7 cellular contexts compared by ENCODE assay signal in the genomic region with DNA sequence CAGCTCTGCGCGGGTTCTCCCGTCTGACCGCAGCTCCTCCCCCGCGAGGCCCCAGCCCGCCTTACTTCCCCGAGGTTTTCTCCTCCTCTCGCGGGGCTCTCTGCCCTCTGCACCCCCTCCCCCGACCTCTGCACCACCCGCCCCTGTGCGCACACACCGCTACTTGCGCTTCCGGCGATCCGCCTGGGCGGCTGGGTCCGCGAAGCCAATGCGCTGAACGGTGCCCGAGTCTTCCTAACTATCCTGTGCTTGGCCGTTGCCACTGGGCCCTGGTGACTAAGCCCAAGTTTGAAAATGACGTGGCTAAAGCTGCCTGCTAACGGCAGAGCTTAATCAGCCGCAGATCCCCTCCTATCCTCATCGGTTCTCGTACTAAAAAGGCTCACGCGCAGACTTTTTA. TPM values are rescaled to one million over a fixed set of nuclear protein-coding genes. Genes with fewer than 3 reads are reported as not detected.
DNase-seq lines count a peak whose midpoint lies in the region; ATAC-seq, FAIRE-seq and TF ChIP-seq lines count a peak whose summit lies in the region.

No MANE protein-coding gene starts in this region.

- no peaks in the 10 kb centered on the region for H3K79me1 ChIP-seq in neuronal stem cell (ENCODE audit: low read depth, low read length)

- H3K4me3 ChIP-seq in HL-60 (replicated peaks; ENCODE audit: insufficient read depth, low read length) (peak overlapping the region; percentile 4; the same call in 1 of the 2 replicates), duodenal mucosa (ENCODE audit: low read depth in 1 of 2, low read length in 2 of 2) (peak overlapping the region; percentile 81 to 92), neuronal stem cell (ENCODE audit: low read length in 2 of 2) (peak overlapping the region in 1 of 2 donors; percentile 63)

- peaks cover 34 to 43% of the 10 kb centered on the region in 2 donors for H3K4me1 ChIP-seq in duodenal mucosa (ENCODE audit: control insufficient read depth in 1 of 2, insufficient read depth in 2 of 2, low read length in 2 of 2)
- H3K4me1 ChIP-seq in neuronal stem cell (ENCODE audit: control insufficient read depth in 2 of 2, insufficient read depth in 1 of 2, low read depth in 1 of 2, low read length in 2 of 2): peaks cover 11 to 17% of the 10 kb centered on the region in 2 donors

- H3K27me3 ChIP-seq in HL-60 (ENCODE audit: insufficient read depth, poor library complexity, severe bottlenecking) (peaks cover 94% of the 10 kb centered on the region), duodenal mucosa (ENCODE audit: control insufficient read depth in 1 of 2, insufficient read depth in 2 of 2, low read length in 2 of 2) (peaks cover 27 to 45% of the 10 kb centered on the region in 2 donors), neuronal stem cell (ENCODE audit: control insufficient read depth in 3 of 3, insufficient read depth in 3 of 3, low read depth in 1 of 3, low read length in 3 of 3) (peaks cover 37 to 71% (median 68%) of the 10 kb centered on the region in 3 experiments)

- H3K9ac ChIP-seq in duodenal mucosa (ENCODE audit: low read depth in 1 of 2, low read length in 2 of 2) (peak overlapping the region in 1 of 2 donors; percentile 93), neuronal stem cell (ENCODE audit: low read depth, low read length, poor library complexity) (peak overlapping the region; percentile 64)

- DNase-seq in GM10266 (ENCODE audit: extremely low spot score): peak; percentile 37
- DNase-seq in HL-60 (ENCODE audit: low read depth in 1 of 2, low spot score in 1 of 2): peak in 1 of 2 experiments; percentile 11
- no peak for DNase-seq in neuronal stem cell (ENCODE audit: low spot score)
- no peak for DNase-seq in GM12891 (ENCODE audit: insufficient read length, low spot score)

- no peak for TF ChIP-seq CTCF in GM10266 (IDR thresholded peaks at IDR 0.05; ENCODE audit: control insufficient read depth, insufficient read depth, low read depth, missing control alignments)
- TF ChIP-seq CTCF in HL-60 (IDR thresholded peaks at IDR 0.05; ENCODE audit: insufficient read depth, low read length): no peak

- H3K9me3 ChIP-seq in duodenal mucosa (ENCODE audit: control insufficient read depth in 1 of 2, low read length in 2 of 2): no peaks in the 10 kb centered on the region
- H3K9me3 ChIP-seq in neuronal stem cell (replicated peaks in 1 of 2; ENCODE audit: control insufficient read depth in 2 of 2, insufficient read depth in 1 of 2, low read depth in 1 of 2, low read length in 2 of 2): peaks cover 0 to 10% of the 10 kb centered on the region in 2 donors

- H3K14ac ChIP-seq in neuronal stem cell (ENCODE audit: low read length): no peak overlapping the region

- no peak for FAIRE-seq in GM12891 (lab: Jason Lieb, UNC)

- H4K91ac ChIP-seq in neuronal stem cell (ENCODE audit: low read depth, low read length, poor library complexity): no peak overlapping the region

- peaks cover 4 to 5% of the 10 kb centered on the region in 2 donors for H3K36me3 ChIP-seq in duodenal mucosa (ENCODE audit: control insufficient read depth in 1 of 2, insufficient read depth in 2 of 2, low read length in 2 of 2)
- no peaks in the 10 kb centered on the region for H3K36me3 ChIP-seq in neuronal stem cell (replicated peaks in 1 of 2; ENCODE audit: control insufficient read depth in 2 of 2, insufficient read depth in 2 of 2, low read length in 2 of 2)

- no peak for ATAC-seq in HG02759 (IDR thresholded peaks at IDR 0.05; ENCODE audit: unreplicated experiment)
- no peak for ATAC-seq in GM18868 (IDR thresholded peaks at IDR 0.05; ENCODE audit: unreplicated experiment)

- H3K18ac ChIP-seq in neuronal stem cell (ENCODE audit: low read length): no peak overlapping the region

- no CpG with 5 or more reads among the region's 32 CpGs for WGBS in neuronal stem cell (ENCODE audit: extremely low coverage in 2 of 2, insufficient read length in 2 of 2, insufficient replicate concordance in 1 of 2), 2 donors

- H2AFZ ChIP-seq in neuronal stem cell (ENCODE audit: low read length): peak overlapping the region; percentile 37

- no peak overlapping the region for H3K23ac ChIP-seq in neuronal stem cell (ENCODE audit: low read depth, low read length, poor library complexity)

- no peak overlapping the region for H3K4ac ChIP-seq in neuronal stem cell (ENCODE audit: low read length)

- TF ChIP-seq POLR2A in GM12891 (IDR thresholded peaks at IDR 0.05; ENCODE audit: low read depth, low read length): no peak

- H2BK5ac ChIP-seq in neuronal stem cell (ENCODE audit: low read length): no peak overlapping the region

- H3K4me2 ChIP-seq in neuronal stem cell (ENCODE audit: insufficient read depth, low read length, poor library complexity, severe bottlenecking): peak overlapping the region; percentile 59

- no peak overlapping the region for H2BK120ac ChIP-seq in neuronal stem cell (ENCODE audit: low read depth, low read length)

- H3K27ac ChIP-seq in HL-60 (replicated peaks): no peak overlapping the region
- H3K27ac ChIP-seq in duodenal mucosa (ENCODE audit: low read depth, low read length): peak overlapping the region; percentile 47
- no peak overlapping the region for H3K27ac ChIP-seq in neuronal stem cell (replicated peaks; ENCODE audit: low read length)

- no peak overlapping the region for H2BK12ac ChIP-seq in neuronal stem cell (ENCODE audit: low read length)

- no peak overlapping the region for H2BK15ac ChIP-seq in neuronal stem cell (ENCODE audit: low read length)

- no peak overlapping the region for H2AK5ac ChIP-seq in neuronal stem cell (ENCODE audit: low read depth, low read length)

- H4K8ac ChIP-seq in neuronal stem cell (ENCODE audit: low read depth, low read length): no peak overlapping the region

TF ChIP-seq in GM12891, 5 proteins besides CTCF, POLR2A, EP300 and RAD21:
- TF ChIP-seq POU2F2 (IDR thresholded peaks at IDR 0.05; ENCODE audit: low read depth, low read length) (no peak), PAX5 (IDR thresholded peaks at IDR 0.05; ENCODE audit: insufficient read depth, low read length, severe bottlenecking) (no peak), SPI1 (IDR thresholded peaks at IDR 0.05; ENCODE audit: low read depth, low read length) (no peak), POLR2AphosphoS5 (IDR thresholded peaks at IDR 0.05; ENCODE audit: low read depth, low read length) (no peak), TAF1 (IDR thresholded peaks at IDR 0.05; ENCODE audit: low read depth, low read length) (no peak)

RNA-seq across cellular contexts. Expression of gene ONECUT2, which starts 6.2 kb away (rescaled TPM):
- polyA plus RNA-seq in neuronal stem cell (2013, experiment 1 of 2): 0.31 TPM
- polyA plus RNA-seq in neuronal stem cell (2013, experiment 2 of 2): 0.33 TPM
- 0.01 TPM for polyA plus RNA-seq in GM12891 (2012; ENCODE audit: low read depth, missing spikeins)
